In the genomic region with DNA sequence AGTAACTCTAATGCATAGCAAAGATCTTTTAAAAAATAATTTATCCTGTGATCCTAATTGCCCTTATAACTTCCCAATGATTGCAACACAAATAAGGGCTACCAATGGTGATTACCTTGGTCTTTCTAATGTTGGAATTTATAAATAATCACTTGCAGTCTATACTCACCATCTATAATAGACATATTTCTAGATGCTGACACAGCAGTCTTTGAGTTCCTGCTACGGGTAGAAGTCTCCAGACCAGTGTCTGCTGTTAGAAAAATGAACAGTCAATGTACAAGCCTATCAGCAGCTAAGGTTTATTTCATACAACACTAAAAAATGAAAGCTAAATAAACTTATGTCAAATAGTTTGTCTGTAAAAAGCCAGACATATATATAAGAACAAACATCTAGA, we compare ENCODE assay signal across 27 cellular contexts. TPM values are rescaled to one million over a fixed set of nuclear protein-coding genes. Genes with fewer than 3 reads are reported as not detected.
DNase-seq lines count a peak whose midpoint lies in the region; ATAC-seq, FAIRE-seq and TF ChIP-seq lines count a peak whose summit lies in the region.
"Had no signal": no experiment of that assay in that cellular context is flagged by ENCODE, and none has a peak within 500 bp of the region (broad histone marks: within the 10 kb centered on the region; RNA-seq: fewer than 3 reads in every experiment).

No MANE protein-coding gene starts in this region.

- TF ChIP-seq RAD21 in HepG2 (CRISPR knock-in tag; IDR thresholded peaks at IDR 0.05) (no peak), K562 (CRISPR knock-in tag; conservative IDR thresholded peaks at IDR 0.05 in 1 of 2, IDR thresholded peaks at IDR 0.05 in 1 of 2) (no peak)

- DNase-seq in HepG2 (ENCODE audit: low spot score) (no peak), right lobe of liver (no peak), K562 (ENCODE audit: extremely low read depth in 1 of 4, low spot score in 3 of 4) (no peak), H7 (no peak)
- DNase-seq: ACHN; BE2C; C1 segment of cervical spinal cord; CD4-positive, alpha-beta memory T cell; CD4-positive, CD25-positive, alpha-beta regulatory T cell; CD8-positive, alpha-beta memory T cell; COR-L47; DMS 273 treated with DMSO at 0.1 percent for 48 hours; DMS153; DMS53; DMS79; DND-41; EL; GDM1 had no signal

- no peak for TF ChIP-seq EP300 in HepG2 (IDR thresholded peaks at IDR 0.05; ENCODE audit: low read depth in 2 of 2, low read length in 2 of 2)
- TF ChIP-seq EP300 in HepG2 (CRISPR knock-in tag; IDR thresholded peaks at IDR 0.05; ENCODE audit: borderline replicate concordance), result no peak
- TF ChIP-seq EP300 in K562 (IDR thresholded peaks at IDR 0.05; ENCODE audit: low read length), result no peak

- 95% methylated on average over 1 of the region's 1 CpG for WGBS in HepG2 (ENCODE audit: low lambda C conversion rate)
- WGBS in right lobe of liver (ENCODE audit: insufficient coverage, low coverage, low lambda C conversion rate, missing lambda C conversion rate), result 71% methylated on average over 1 of the region's 1 CpG
- 88% methylated on average over 1 of the region's 1 CpG for WGBS in K562 (ENCODE audit: insufficient coverage, low coverage, missing lambda C conversion rate)

- no peak for TF ChIP-seq CTCF in HepG2 (CRISPR knock-in tag; IDR thresholded peaks at IDR 0.05)
- no peak for TF ChIP-seq CTCF in right lobe of liver (IDR thresholded peaks at IDR 0.05)
- TF ChIP-seq CTCF in K562 (IDR thresholded peaks at IDR 0.05 in 2 of 3, conservative IDR thresholded peaks at IDR 0.05 in 1 of 3; ENCODE audit: insufficient read depth in 2 of 3, low read depth in 1 of 3, low read length in 3 of 3), result no peak

- no peak overlapping the region for H3K9ac ChIP-seq in HepG2 (ENCODE audit: insufficient read depth, low read depth, low read length)
- H3K9ac ChIP-seq in K562 (ENCODE audit: insufficient read depth in 1 of 2, low read depth in 2 of 2, low read length in 2 of 2), result no peak overlapping the region
- H3K9ac ChIP-seq: BLaER1 had no signal

- no peaks in the 10 kb centered on the region for H3K27me3 ChIP-seq in HepG2 (ENCODE audit: control insufficient read depth in 1 of 2, insufficient read depth in 2 of 2, low read length in 2 of 2)
- no peaks in the 10 kb centered on the region for H3K27me3 ChIP-seq in right lobe of liver
- H3K27me3 ChIP-seq in K562 (ENCODE audit: control insufficient read depth in 2 of 2, insufficient read depth in 2 of 2, low read length in 2 of 2), result no peaks in the 10 kb centered on the region
- no peaks in the 10 kb centered on the region for H3K27me3 ChIP-seq in H7 (ENCODE audit: control insufficient read depth, insufficient read depth, low read length)
- H3K27me3 ChIP-seq: BE2C, BLaER1 had no signal

- H2AFZ ChIP-seq in HepG2 (ENCODE audit: low read length) (no peak overlapping the region), K562 (ENCODE audit: low read depth, low read length) (no peak overlapping the region)

- CTCF ChIA-PET in HepG2 (lab: Yijun Ruan, JAX; ENCODE audit: low intra/inter-chr PET ratio, low total read pairs) (no interaction called here), K562 (lab: Yijun Ruan, JAX; ENCODE audit: low intra/inter-chr PET ratio) (no interaction called here)

- no peak for FAIRE-seq in HepG2 (lab: Jason Lieb, UNC)
- FAIRE-seq in K562 (lab: Jason Lieb, UNC), result no peak
- FAIRE-seq: GM12878, GM12892, GM18507 had no signal

- no peak for ATAC-seq in HepG2
- no peak for ATAC-seq in right lobe of liver
- no peak for ATAC-seq in K562
- no peak for ATAC-seq in GM21723 (IDR thresholded peaks at IDR 0.05; ENCODE audit: unreplicated experiment)
- ATAC-seq: GM12878 had no signal

- H3K9me1 ChIP-seq in K562 (ENCODE audit: control insufficient read depth, insufficient read depth, low read length), result no peaks in the 10 kb centered on the region

- in situ Hi-C loops in HepG2 (cut with HindIII; ENCODE audit: extremely low pct_ligation_motif_present, low pct_unique_long_range_greater_than_20kb), result no loop called here
- in situ Hi-C loops in K562 (cut with MboI), result no loop called here

- H3K4me3 ChIP-seq in HepG2 (replicated peaks in 1 of 3; ENCODE audit: insufficient read depth in 1 of 3, low read depth in 2 of 3, low read length in 3 of 3), result no peak overlapping the region
- no peak overlapping the region for H3K4me3 ChIP-seq in right lobe of liver
- H3K4me3 ChIP-seq in K562, result no peak overlapping the region
- no peak overlapping the region for H3K4me3 ChIP-seq in H7 (ENCODE audit: insufficient read depth, low read depth, low read length)
- H3K4me3 ChIP-seq: BLaER1, GM12878 had no signal

- no peaks in the 10 kb centered on the region for H3K79me2 ChIP-seq in HepG2 (ENCODE audit: insufficient read depth, low read length)
- H3K79me2 ChIP-seq in K562 (ENCODE audit: control insufficient read depth, insufficient read depth, low read length), result no peaks in the 10 kb centered on the region

- intact Hi-C loops in HepG2 (cut with micrococcal nuclease; ENCODE audit: unreplicated experiment) (no loop called here), right lobe of liver (cut with DNase I) (no loop called here), K562 (cut with micrococcal nuclease) (no loop called here)

- H4K20me1 ChIP-seq in HepG2 (ENCODE audit: insufficient read depth, low read length), result no peaks in the 10 kb centered on the region
- no peaks in the 10 kb centered on the region for H4K20me1 ChIP-seq in K562 (replicated peaks; ENCODE audit: control insufficient read depth, insufficient read depth, low read length)
- H4K20me1 ChIP-seq: BLaER1 had no signal

- H3K27ac ChIP-seq in HepG2 (ENCODE audit: extremely low read length, insufficient read depth, low read length), result no peak overlapping the region
- H3K27ac ChIP-seq in right lobe of liver, result no peak overlapping the region
- H3K27ac ChIP-seq in K562 (ENCODE audit: extremely low read depth, low read depth, low read length), result no peak overlapping the region
- H3K27ac ChIP-seq: 22Rv1, BLaER1 had no signal

- TF ChIP-seq POLR2A in HepG2 (IDR thresholded peaks at IDR 0.05; ENCODE audit: insufficient read depth in 1 of 2, low read depth in 2 of 2, low read length in 2 of 2) (no peak), right lobe of liver (IDR thresholded peaks at IDR 0.05) (no peak), K562 (conservative IDR thresholded peaks at IDR 0.05) (no peak)

- H3K4me2 ChIP-seq in HepG2 (ENCODE audit: low read depth, low read length) (no peak overlapping the region), K562 (ENCODE audit: insufficient read depth, low read length) (no peak overlapping the region)
- H3K4me2 ChIP-seq: BLaER1 had no signal

- H3K36me3 ChIP-seq in HepG2 (replicated peaks in 1 of 2; ENCODE audit: control insufficient read depth in 1 of 2, insufficient read depth in 2 of 2, low read length in 2 of 2), result peaks cover 4 to 18% of the 10 kb centered on the region in 2 experiments
- H3K36me3 ChIP-seq in right lobe of liver, result peaks cover 0 to 4% (median 0%) of the 10 kb centered on the region in 4 donors
- peaks cover 47% of the 10 kb centered on the region for H3K36me3 ChIP-seq in K562 (ENCODE audit: control insufficient read depth, insufficient read depth, low read length)
- peaks cover 5% of the 10 kb centered on the region; the same call in 1 of the 2 replicates for H3K36me3 ChIP-seq in H7 (replicated peaks; ENCODE audit: control insufficient read depth, insufficient read depth, low read length)

- no TSS peak for BruUV-seq in HepG2 (replicated peaks; lab: Mats Ljungman, UMichigan)
- no TSS peak for BruUV-seq in K562 (replicated peaks; lab: Mats Ljungman, UMichigan)

- POLR2A ChIA-PET in HepG2 (lab: Yijun Ruan, JAX) (no interaction called here), K562 (lab: Yijun Ruan, JAX) (interaction anchor here (1.3 kb wide), 1 partner anchor 13 kb away, joined by 3 read pairs; no protein-coding TSS in a partner anchor)

- H3K4me1 ChIP-seq in HepG2 (ENCODE audit: insufficient read depth, low read length) (no peaks in the 10 kb centered on the region), right lobe of liver (peaks cover 0 to 8% (median 2%) of the 10 kb centered on the region in 4 donors), K562 (replicated peaks in 1 of 2; ENCODE audit: control insufficient read depth in 2 of 2, insufficient read depth in 2 of 2, low read length in 2 of 2) (no peaks in the 10 kb centered on the region)
- H3K4me1 ChIP-seq: BE2C, BLaER1 had no signal

- H3K9me3 ChIP-seq in HepG2 (ENCODE audit: low read length), result no peaks in the 10 kb centered on the region
- no peaks in the 10 kb centered on the region for H3K9me3 ChIP-seq in right lobe of liver
- H3K9me3 ChIP-seq in K562 (replicated peaks; ENCODE audit: control insufficient read depth, insufficient read depth, low read depth, low read length), result no peaks in the 10 kb centered on the region
- H3K9me3 ChIP-seq: BE2C, BLaER1 had no signal

RNA-seq across cellular contexts. Expression of a gene that starts 44.4 kb away (rescaled TPM):
- total RNA-seq in HepG2 (2016; rRNA removed; fragmentation: Illumina TruSeq; extraction: Trizol) (0.04 and 0.10 TPM in 2 replicates), right lobe of liver (under 1 TPM in 4 of 6 experiments, not detected in 2; 0.04 to 0.22 (median 0.12) TPM), K562 (2014; rRNA removed) (0.12 TPM in 1 of 2 replicates, not detected in the other), K562 (2014; rRNA removed; fragmentation: Illumina TruSeq; extraction: Trizol) (0.07 and 0.10 TPM in 2 replicates), K562 (2015; rRNA removed; fragmentation: Illumina TruSeq; extraction: Trizol) (0.04 and 0.19 TPM in 2 replicates), K562 (2021) (0.07 and 0.13 TPM in 2 replicates)
- not detected in 2 replicates for total RNA-seq in HepG2 (2016; cell fraction: cytosol; rRNA removed; fragmentation: Illumina TruSeq; extraction: Trizol; ENCODE audit: low read depth)
- total RNA-seq in HepG2 (2016; cell fraction: insoluble cytoplasmic fraction; rRNA removed; fragmentation: Illumina TruSeq; extraction: Trizol), result 0.04 TPM in 1 of 2 replicates, not detected in the other
- 0.06 TPM in 1 of 2 replicates, not detected in the other for total RNA-seq in HepG2 (2016; cell fraction: membrane; rRNA removed; fragmentation: Illumina TruSeq; extraction: Trizol)
- not detected in 2 replicates for total RNA-seq in HepG2 (2016; cell fraction: nucleus; rRNA removed; fragmentation: Illumina TruSeq; extraction: Trizol)
- polyA plus RNA-seq in HepG2 (2011; rRNA removed) (0.11 and 0.26 TPM in 2 replicates), K562 (2011; rRNA removed) (0.07 and 0.10 TPM in 2 replicates), K562 (2014; fragmentation: Illumina TruSeq; extraction: Trizol) (0.07 and 0.10 TPM in 2 replicates), K562 (2014; fragmentation: Nextera tagmentation; extraction: Ambion mirVana) (under 1 TPM in 1 of 2 experiments, not detected in 1; 0.03 TPM), K562 (2014; rRNA removed) (0.08 TPM in 1 of 2 replicates, not detected in the other)
- 0.13 and 0.22 TPM in 2 replicates for polyA plus RNA-seq in HepG2 (2011; cell fraction: cytosol; rRNA removed)
- polyA plus RNA-seq in HepG2 (2011; cell fraction: nucleus; rRNA removed), result 0.13 and 0.40 TPM in 2 replicates
- 0.04 and 0.33 TPM in 2 replicates for polyA plus RNA-seq in HepG2 (2012)
- polyA plus RNA-seq in HepG2 (2016; cell fraction: cytosol; fragmentation: Illumina TruSeq; extraction: Trizol; ENCODE audit: low read depth), result not detected in 2 replicates
- polyA plus RNA-seq in HepG2 (2016; cell fraction: insoluble cytoplasmic fraction; fragmentation: Illumina TruSeq; extraction: Trizol; ENCODE audit: low read depth), result 0.08 TPM in 1 of 2 replicates, not detected in the other
- not detected in 2 replicates for polyA plus RNA-seq in HepG2 (2016; cell fraction: membrane; fragmentation: Illumina TruSeq; extraction: Trizol; ENCODE audit: low read depth)
- polyA plus RNA-seq in HepG2 (2016; cell fraction: nucleus; fragmentation: Illumina TruSeq; extraction: Trizol; ENCODE audit: insufficient read depth, low read depth), result 0.24 and 0.26 TPM in 2 replicates
- polyA minus RNA-seq in HepG2 (2011; rRNA and poly(A)+ RNA removed; ENCODE audit: low replicate concordance), result 0.48 and 0.98 TPM in 2 replicates
- polyA minus RNA-seq in HepG2 (2011; cell fraction: cytosol; rRNA and poly(A)+ RNA removed), result 0.30 TPM in 1 of 2 replicates, not detected in the other
- polyA minus RNA-seq in HepG2 (2011; cell fraction: nucleus; rRNA and poly(A)+ RNA removed), result 0.26 and 0.50 TPM in 2 replicates
- 0.09 and 0.30 TPM in 2 replicates for total RNA-seq in K562 (2011; cell fraction: chromatin; rRNA removed; ENCODE audit: low replicate concordance)
- total RNA-seq in K562 (2011; cell fraction: nucleolus; rRNA removed), result 0.13 and 0.17 TPM in 2 replicates
- total RNA-seq in K562 (2011; cell fraction: nucleoplasm; rRNA removed), result 0.29 TPM in 1 of 2 replicates, not detected in the other
- 0.07 TPM in 1 of 2 replicates, not detected in the other for polyA plus RNA-seq in K562 (2011; cell fraction: cytosol; rRNA removed)
- polyA plus RNA-seq in K562 (2011; cell fraction: nucleus; rRNA removed), result 0.15 and 0.44 TPM in 2 replicates
- polyA plus RNA-seq in K562 (2012), result 0.04 and 0.14 TPM in 2 replicates
- 0.07 and 0.09 TPM in 2 replicates for polyA minus RNA-seq in K562 (2011; rRNA and poly(A)+ RNA removed)
- polyA minus RNA-seq in K562 (2011; cell fraction: cytosol; rRNA and poly(A)+ RNA removed), result not detected in 2 replicates
- polyA minus RNA-seq in K562 (2011; cell fraction: nucleus; rRNA and poly(A)+ RNA removed), result 0.11 TPM in 1 of 2 replicates, not detected in the other
- 0.26 and 0.38 TPM in 2 replicates for total RNA-seq in H7 (2014; rRNA removed; shearing (Covaris generic))
- total RNA-seq: A172, Daoy, G401, GM12878 had no signal

RNA-seq across cellular contexts. Expression of a gene that starts 48.0 kb away (rescaled TPM):
- total RNA-seq in HepG2 (2016; rRNA removed; fragmentation: Illumina TruSeq; extraction: Trizol), result 37.3 and 58.2 TPM in 2 replicates
- total RNA-seq in HepG2 (2016; cell fraction: cytosol; rRNA removed; fragmentation: Illumina TruSeq; extraction: Trizol; ENCODE audit: low read depth), result 6.8 and 7.0 TPM in 2 replicates
- total RNA-seq in HepG2 (2016; cell fraction: insoluble cytoplasmic fraction; rRNA removed; fragmentation: Illumina TruSeq; extraction: Trizol), result 37.9 and 58.6 TPM in 2 replicates
- total RNA-seq in HepG2 (2016; cell fraction: membrane; rRNA removed; fragmentation: Illumina TruSeq; extraction: Trizol), result 7.8 and 9.1 TPM in 2 replicates
- 72.1 and 72.4 TPM in 2 replicates for total RNA-seq in HepG2 (2016; cell fraction: nucleus; rRNA removed; fragmentation: Illumina TruSeq; extraction: Trizol)
- 5.2 and 7.2 TPM in 2 replicates for polyA plus RNA-seq in HepG2 (2011; rRNA removed)
- polyA plus RNA-seq in HepG2 (2011; cell fraction: cytosol; rRNA removed), result 1.7 and 2.9 TPM in 2 replicates
- 9.2 and 10.0 TPM in 2 replicates for polyA plus RNA-seq in HepG2 (2011; cell fraction: nucleus; rRNA removed)
- polyA plus RNA-seq in HepG2 (2012), result 9.8 and 17.1 TPM in 2 replicates
- 0.76 and 1.1 TPM in 2 replicates for polyA plus RNA-seq in HepG2 (2016; cell fraction: cytosol; fragmentation: Illumina TruSeq; extraction: Trizol; ENCODE audit: low read depth)
- polyA plus RNA-seq in HepG2 (2016; cell fraction: insoluble cytoplasmic fraction; fragmentation: Illumina TruSeq; extraction: Trizol; ENCODE audit: low read depth), result 28.4 and 33.0 TPM in 2 replicates
- 1.8 and 2.1 TPM in 2 replicates for polyA plus RNA-seq in HepG2 (2016; cell fraction: membrane; fragmentation: Illumina TruSeq; extraction: Trizol; ENCODE audit: low read depth)
- 43.6 and 48.1 TPM in 2 replicates for polyA plus RNA-seq in HepG2 (2016; cell fraction: nucleus; fragmentation: Illumina TruSeq; extraction: Trizol; ENCODE audit: insufficient read depth, low read depth)
- polyA minus RNA-seq in HepG2 (2011; rRNA and poly(A)+ RNA removed; ENCODE audit: low replicate concordance), result 4.1 and 11.9 TPM in 2 replicates
- 6.9 and 11.3 TPM in 2 replicates for polyA minus RNA-seq in HepG2 (2011; cell fraction: cytosol; rRNA and poly(A)+ RNA removed)
- 43.0 and 56.7 TPM in 2 replicates for polyA minus RNA-seq in HepG2 (2011; cell fraction: nucleus; rRNA and poly(A)+ RNA removed)
- 1 to 10 TPM; 4.5 to 7.7 (median 5.0) TPM for total RNA-seq in right lobe of liver
- total RNA-seq in K562 (2011; cell fraction: chromatin; rRNA removed; ENCODE audit: low replicate concordance), result 31.5 and 107 TPM in 2 replicates
- 10.5 and 11.2 TPM in 2 replicates for total RNA-seq in K562 (2011; cell fraction: nucleolus; rRNA removed)
- 27.4 and 33.7 TPM in 2 replicates for total RNA-seq in K562 (2011; cell fraction: nucleoplasm; rRNA removed)
- 18.3 and 21.3 TPM in 2 replicates for total RNA-seq in K562 (2014; rRNA removed)
- total RNA-seq in K562 (2014; rRNA removed; fragmentation: Illumina TruSeq; extraction: Trizol), result 45.2 and 59.6 TPM in 2 replicates
- 29.1 and 34.1 TPM in 2 replicates for total RNA-seq in K562 (2015; rRNA removed; fragmentation: Illumina TruSeq; extraction: Trizol)
- total RNA-seq in K562 (2021), result 30.4 and 34.1 TPM in 2 replicates
- polyA plus RNA-seq in K562 (2011; rRNA removed), result 19.9 and 28.4 TPM in 2 replicates
- 3.9 and 7.2 TPM in 2 replicates for polyA plus RNA-seq in K562 (2011; cell fraction: cytosol; rRNA removed)
- polyA plus RNA-seq in K562 (2011; cell fraction: nucleus; rRNA removed), result 19.7 and 20.9 TPM in 2 replicates
- 18.7 and 20.0 TPM in 2 replicates for polyA plus RNA-seq in K562 (2012)
- polyA plus RNA-seq in K562 (2014; fragmentation: Illumina TruSeq; extraction: Trizol), result 30.3 and 30.9 TPM in 2 replicates
- polyA plus RNA-seq in K562 (2014; fragmentation: Nextera tagmentation; extraction: Ambion mirVana), result 10 to 100 TPM; 21.0 to 29.1 TPM
- 22.9 and 27.4 TPM in 2 replicates for polyA plus RNA-seq in K562 (2014; rRNA removed)
- polyA minus RNA-seq in K562 (2011; rRNA and poly(A)+ RNA removed), result 48.7 and 53.2 TPM in 2 replicates
- 12.4 and 15.9 TPM in 2 replicates for polyA minus RNA-seq in K562 (2011; cell fraction: cytosol; rRNA and poly(A)+ RNA removed)
- 32.0 and 42.8 TPM in 2 replicates for polyA minus RNA-seq in K562 (2011; cell fraction: nucleus; rRNA and poly(A)+ RNA removed)
- 14.8 and 18.5 TPM in 2 replicates for total RNA-seq in H7 (2014; rRNA removed; shearing (Covaris generic))

RNA-seq across cellular contexts. Expression of a gene that starts 48.1 kb away (rescaled TPM):
- total RNA-seq in HepG2 (2016; rRNA removed; fragmentation: Illumina TruSeq; extraction: Trizol) (14.2 and 18.0 TPM in 2 replicates), right lobe of liver (1 to 10 TPM; 4.4 to 6.6 (median 5.1) TPM), K562 (2014; rRNA removed) (13.4 and 17.1 TPM in 2 replicates), K562 (2014; rRNA removed; fragmentation: Illumina TruSeq; extraction: Trizol) (30.6 and 39.4 TPM in 2 replicates), K562 (2015; rRNA removed; fragmentation: Illumina TruSeq; extraction: Trizol) (32.0 and 32.2 TPM in 2 replicates), K562 (2021) (16.7 and 17.0 TPM in 2 replicates)
- 3.4 and 3.6 TPM in 2 replicates for total RNA-seq in HepG2 (2016; cell fraction: cytosol; rRNA removed; fragmentation: Illumina TruSeq; extraction: Trizol; ENCODE audit: low read depth)
- total RNA-seq in HepG2 (2016; cell fraction: insoluble cytoplasmic fraction; rRNA removed; fragmentation: Illumina TruSeq; extraction: Trizol), result 15.5 and 18.5 TPM in 2 replicates
- total RNA-seq in HepG2 (2016; cell fraction: membrane; rRNA removed; fragmentation: Illumina TruSeq; extraction: Trizol), result 9.1 and 11.7 TPM in 2 replicates
- 16.7 and 17.1 TPM in 2 replicates for total RNA-seq in HepG2 (2016; cell fraction: nucleus; rRNA removed; fragmentation: Illumina TruSeq; extraction: Trizol)
- polyA plus RNA-seq in HepG2 (2011; rRNA removed) (11.5 and 14.3 TPM in 2 replicates), K562 (2011; rRNA removed) (37.4 and 38.7 TPM in 2 replicates), K562 (2014; fragmentation: Illumina TruSeq; extraction: Trizol) (29.3 and 36.4 TPM in 2 replicates), K562 (2014; fragmentation: Nextera tagmentation; extraction: Ambion mirVana) (10 to 100 TPM; 28.8 to 43.5 TPM), K562 (2014; rRNA removed) (26.2 and 31.2 TPM in 2 replicates)
- 4.2 and 6.0 TPM in 2 replicates for polyA plus RNA-seq in HepG2 (2011; cell fraction: cytosol; rRNA removed)
- 10.0 and 12.8 TPM in 2 replicates for polyA plus RNA-seq in HepG2 (2011; cell fraction: nucleus; rRNA removed)
- 9.4 and 9.7 TPM in 2 replicates for polyA plus RNA-seq in HepG2 (2012)
- 2.3 and 3.1 TPM in 2 replicates for polyA plus RNA-seq in HepG2 (2016; cell fraction: cytosol; fragmentation: Illumina TruSeq; extraction: Trizol; ENCODE audit: low read depth)
- polyA plus RNA-seq in HepG2 (2016; cell fraction: insoluble cytoplasmic fraction; fragmentation: Illumina TruSeq; extraction: Trizol; ENCODE audit: low read depth), result 16.5 and 19.5 TPM in 2 replicates
- polyA plus RNA-seq in HepG2 (2016; cell fraction: membrane; fragmentation: Illumina TruSeq; extraction: Trizol; ENCODE audit: low read depth), result 5.7 and 5.8 TPM in 2 replicates
- polyA plus RNA-seq in HepG2 (2016; cell fraction: nucleus; fragmentation: Illumina TruSeq; extraction: Trizol; ENCODE audit: insufficient read depth, low read depth), result 23.0 and 26.3 TPM in 2 replicates
- 2.4 and 8.1 TPM in 2 replicates for polyA minus RNA-seq in HepG2 (2011; rRNA and poly(A)+ RNA removed; ENCODE audit: low replicate concordance)
- polyA minus RNA-seq in HepG2 (2011; cell fraction: cytosol; rRNA and poly(A)+ RNA removed), result 3.6 and 4.7 TPM in 2 replicates
- 13.1 and 15.5 TPM in 2 replicates for polyA minus RNA-seq in HepG2 (2011; cell fraction: nucleus; rRNA and poly(A)+ RNA removed)
- 7.3 and 25.9 TPM in 2 replicates for total RNA-seq in K562 (2011; cell fraction: chromatin; rRNA removed; ENCODE audit: low replicate concordance)
- total RNA-seq in K562 (2011; cell fraction: nucleolus; rRNA removed), result 3.8 and 7.8 TPM in 2 replicates
- 10.2 and 17.6 TPM in 2 replicates for total RNA-seq in K562 (2011; cell fraction: nucleoplasm; rRNA removed)
- polyA plus RNA-seq in K562 (2011; cell fraction: cytosol; rRNA removed), result 9.4 and 14.8 TPM in 2 replicates
- polyA plus RNA-seq in K562 (2011; cell fraction: nucleus; rRNA removed), result 26.4 and 43.0 TPM in 2 replicates
- polyA plus RNA-seq in K562 (2012), result 16.3 and 20.2 TPM in 2 replicates
- polyA minus RNA-seq in K562 (2011; rRNA and poly(A)+ RNA removed), result 15.1 and 16.6 TPM in 2 replicates
- 4.2 and 8.3 TPM in 2 replicates for polyA minus RNA-seq in K562 (2011; cell fraction: cytosol; rRNA and poly(A)+ RNA removed)
- polyA minus RNA-seq in K562 (2011; cell fraction: nucleus; rRNA and poly(A)+ RNA removed), result 10.2 and 24.4 TPM in 2 replicates
- 10.0 and 18.2 TPM in 2 replicates for total RNA-seq in H7 (2014; rRNA removed; shearing (Covaris generic))
